In genomic region chrX:45745479-45745878, GRCh38 we compare ENCODE assay signal across 25 cellular contexts.
A peak's percentile ranks its signal among the peaks of the same experiment; 100 is the strongest.
DNase-seq lines count a peak whose midpoint lies in the region; ATAC-seq and TF ChIP-seq lines count a peak whose summit lies in the region.
"Had no signal": no experiment of that assay in that cellular context is flagged by ENCODE, and none has a peak within 500 bp of the region (broad histone marks: within the 10 kb centered on the region; RNA-seq: fewer than 3 reads in every experiment).

No MANE protein-coding gene starts in this region.

- no peak for TF ChIP-seq POLR2A in IMR-90 (IDR thresholded peaks at IDR 0.05; ENCODE audit: low read depth, low read length)

- H3K14ac ChIP-seq in IMR-90 (replicated peaks; ENCODE audit: low read depth, low read length): no peak overlapping the region

- H3K4ac ChIP-seq in IMR-90 (ENCODE audit: low read depth, low read length) (no peak overlapping the region), mesendoderm (ENCODE audit: low read depth, low read length) (no peak overlapping the region)

- H3K79me2 ChIP-seq in osteoblast (ENCODE audit: insufficient read depth, low read length) (peaks cover 22% of the 10 kb centered on the region), mesendoderm (ENCODE audit: control insufficient read depth, insufficient read depth, low read length) (no peaks in the 10 kb centered on the region)

- POLR2A ChIA-PET in IMR-90 (lab: Charles Lee; ENCODE audit: unreplicated experiment): no interaction called here

- H3K23ac ChIP-seq in IMR-90 (ENCODE audit: low read depth, low read length) (no peak overlapping the region), mesendoderm (ENCODE audit: low read length) (no peak overlapping the region)

- no peak overlapping the region for H4K91ac ChIP-seq in IMR-90 (ENCODE audit: insufficient read depth, low read depth, low read length)

- intact Hi-C loops in IMR-90 (cut with micrococcal nuclease): no loop called here

- H2BK5ac ChIP-seq in IMR-90 (ENCODE audit: low read depth, low read length, poor library complexity, severe bottlenecking) (peak overlapping the region; percentile 34), mesendoderm (ENCODE audit: low read length) (no peak overlapping the region)

- H3K18ac ChIP-seq in IMR-90 (ENCODE audit: low read depth, low read length) (no peak overlapping the region), mesendoderm (ENCODE audit: low read length) (no peak overlapping the region)

- H3K4me3 Mint-ChIP-seq in activated T-cell treated with anti-CD3 and anti-CD28 coated beads, Interleukin-2, amount 50 U/mL, for 72 hours: no peak overlapping the region
- H3K4me3 Mint-ChIP-seq in activated T-cell treated with anti-CD3 and anti-CD28 coated beads, Interleukin-2, amount 50 U/mL, for 4 hours: no peak overlapping the region
- H3K4me3 Mint-ChIP-seq: GM23338, neural crest cell had no signal

- DNase-seq in activated T-cell treated with anti-CD3 and anti-CD28 coated beads, Interleukin-2, amount 50 U/mL, for 72 hours: no peak
- DNase-seq in activated T-cell treated with anti-CD3 and anti-CD28 coated beads, Interleukin-2, amount 50 U/mL, for 4 hours: no peak
- no peak for DNase-seq in IMR-90
- DNase-seq in astrocyte of the hippocampus (ENCODE audit: low read depth, low spot score): peak; percentile 26
- DNase-seq in osteoblast (ENCODE audit: insufficient read length, low spot score, missing footprints): no peak
- no peak for DNase-seq in MV-4-11 (lab: John Stamatoyannopoulos, UW)
- no peak for DNase-seq in GM13977 (ENCODE audit: low spot score)
- DNase-seq in mesendoderm: no peak
- DNase-seq: ACHN; central memory CD4-positive, alpha-beta T cell; GDM1; KBM-7; left lung; NCI-H187 treated with DMSO at 0.1 percent for 48 hours; NCI-H2227 treated with DMSO at 0.1 percent for 48 hours; Peyer's patch; stimulated activated CD4-positive, alpha-beta T cell treated with anti-CD3 and anti-CD28 coated beads, Interleukin-1b, Interleukin-23, amount 100 ng/mL, for 48 hours; stimulated activated naive CD4-positive, alpha-beta T cell treated with Interleukin-2 at 50 U/mL for 16 hours; T-helper 2 cell; tibial artery had no signal

- H2AK5ac ChIP-seq in IMR-90 (ENCODE audit: low read depth, low read length) (no peak overlapping the region), mesendoderm (ENCODE audit: low read length) (no peak overlapping the region)

- H2BK20ac ChIP-seq in IMR-90 (ENCODE audit: low read depth, low read length): no peak overlapping the region

- no peaks in the 10 kb centered on the region for H3K9me1 ChIP-seq in IMR-90 (ENCODE audit: insufficient read depth, low read length)

- H2BK120ac ChIP-seq in IMR-90 (ENCODE audit: low read depth, low read length) (no peak overlapping the region), mesendoderm (ENCODE audit: low read depth, low read length) (no peak overlapping the region)

- H3K4me3 ChIP-seq in IMR-90 (ENCODE audit: insufficient read depth, low read depth, low read length): no peak overlapping the region
- no peak overlapping the region for H3K4me3 ChIP-seq in osteoblast (ENCODE audit: insufficient read depth, low read length)
- no peak overlapping the region for H3K4me3 ChIP-seq in mesendoderm (ENCODE audit: low read length)
- H3K4me3 ChIP-seq: GM23338, left lung, Peyer's patch, SJSA1, tibial artery had no signal

- no peak overlapping the region for H4K8ac ChIP-seq in IMR-90 (ENCODE audit: low read depth in 2 of 2, low read length in 2 of 2)
- no peak overlapping the region for H4K8ac ChIP-seq in mesendoderm (ENCODE audit: low read depth, low read length)

- H3K36me3 ChIP-seq in IMR-90 (ENCODE audit: control insufficient read depth, insufficient read depth, low read length) (peaks cover 17% of the 10 kb centered on the region), osteoblast (ENCODE audit: insufficient read depth, low read length) (peaks cover 33% of the 10 kb centered on the region), mesendoderm (ENCODE audit: control insufficient read depth, insufficient read depth, low read length) (peaks cover 2% of the 10 kb centered on the region)
- H3K36me3 ChIP-seq: tibial artery had no signal

- TF ChIP-seq CTCF in IMR-90 (conservative IDR thresholded peaks at IDR 0.05; ENCODE audit: low read depth, low read length) (no peak), osteoblast (IDR thresholded peaks at IDR 0.05; ENCODE audit: extremely low read depth, low read depth, low read length) (no peak), GM13977 (IDR thresholded peaks at IDR 0.05; ENCODE audit: extremely low read depth, insufficient read depth, missing control alignments) (no peak)

- no peak overlapping the region for H3K9ac ChIP-seq in IMR-90 (ENCODE audit: low read depth, low read length)
- H3K9ac ChIP-seq in mesendoderm (ENCODE audit: low read length): no peak overlapping the region

- peak overlapping the region; percentile 46 for H3K27ac Mint-ChIP-seq in activated T-cell treated with anti-CD3 and anti-CD28 coated beads, Interleukin-2, amount 50 U/mL, for 72 hours
- H3K27ac Mint-ChIP-seq: GM23338 had no signal

- no peak for TF ChIP-seq RAD21 in IMR-90 (IDR thresholded peaks at IDR 0.05; ENCODE audit: low read length)

- H3K4me2 ChIP-seq in IMR-90 (ENCODE audit: low read depth, low read length) (no peak overlapping the region), osteoblast (ENCODE audit: insufficient read depth, low read length) (no peak overlapping the region), mesendoderm (ENCODE audit: low read length) (no peak overlapping the region)
- H3K4me2 ChIP-seq: GM23338 had no signal

- H3K27me3 ChIP-seq in IMR-90 (ENCODE audit: control insufficient read depth, insufficient read depth, low read length) (no peaks in the 10 kb centered on the region), osteoblast (ENCODE audit: insufficient read depth, low read length) (no peaks in the 10 kb centered on the region), mesendoderm (ENCODE audit: insufficient read depth, low read length, poor library complexity) (no peaks in the 10 kb centered on the region)
- H3K27me3 ChIP-seq: left lung, Peyer's patch, SJSA1, tibial artery had no signal

- CTCF ChIA-PET in IMR-90 (lab: Yijun Ruan, JAX): interaction anchor here (0.8 kb wide), 1 partner anchor 248 kb away, joined by 3 read pairs; no protein-coding TSS in a partner anchor

- peaks cover 13% of the 10 kb centered on the region for H3K4me1 Mint-ChIP-seq in activated T-cell treated with anti-CD3 and anti-CD28 coated beads, Interleukin-2, amount 50 U/mL, for 72 hours (ENCODE audit: low read depth)
- peaks cover 32% of the 10 kb centered on the region for H3K4me1 Mint-ChIP-seq in activated T-cell treated with anti-CD3 and anti-CD28 coated beads, Interleukin-2, amount 50 U/mL, for 4 hours (ENCODE audit: low read depth)

- H3K9me3 Mint-ChIP-seq in activated T-cell treated with anti-CD3 and anti-CD28 coated beads, Interleukin-2, amount 50 U/mL, for 72 hours: no peaks in the 10 kb centered on the region
- H3K9me3 Mint-ChIP-seq in activated T-cell treated with anti-CD3 and anti-CD28 coated beads, Interleukin-2, amount 50 U/mL, for 4 hours: no peaks in the 10 kb centered on the region
- H3K9me3 Mint-ChIP-seq: GM23338 had no signal

- H2AFZ ChIP-seq in IMR-90 (replicated peaks; ENCODE audit: low read length, poor library complexity) (no peak overlapping the region), osteoblast (ENCODE audit: low read length) (no peak overlapping the region)
- H2AFZ ChIP-seq: GM23338 had no signal

- H3K27me3 Mint-ChIP-seq in activated T-cell treated with anti-CD3 and anti-CD28 coated beads, Interleukin-2, amount 50 U/mL, for 72 hours (ENCODE audit: low read depth): no peaks in the 10 kb centered on the region
- H3K27me3 Mint-ChIP-seq in activated T-cell treated with anti-CD3 and anti-CD28 coated beads, Interleukin-2, amount 50 U/mL, for 4 hours (ENCODE audit: low read depth): no peaks in the 10 kb centered on the region

- H3K79me1 ChIP-seq in IMR-90 (ENCODE audit: low read depth in 1 of 2, low read length in 2 of 2) (peaks cover 0 to 6% of the 10 kb centered on the region in 2 experiments; a peak in 1 of 4 replicates), mesendoderm (ENCODE audit: low read length) (no peaks in the 10 kb centered on the region)

- in situ Hi-C loops in IMR-90 (cut with MboI; ENCODE audit: low sequenced_read_pairs) (loop anchor here (10.0 kb wide), 1 partner anchor 231 kb away; no protein-coding TSS in a partner anchor), GM13977 (cut with MboI; ENCODE audit: low pct_unique_long_range_greater_than_20kb, low sequenced_read_pairs, unreplicated experiment) (no loop called here)

- dilution Hi-C loops in IMR-90 (cut with HindIII; ENCODE audit: low sequenced_read_pairs, unreplicated experiment): no loop called here

- H3K4me1 ChIP-seq in IMR-90 (ENCODE audit: control insufficient read depth, insufficient read depth, low read length): no peaks in the 10 kb centered on the region
- H3K4me1 ChIP-seq in osteoblast (ENCODE audit: insufficient read depth, low read length): peaks cover 41% of the 10 kb centered on the region
- H3K4me1 ChIP-seq in mesendoderm (ENCODE audit: control insufficient read depth, low read depth, low read length): no peaks in the 10 kb centered on the region
- H3K4me1 ChIP-seq: Peyer's patch had no signal

- H3K27ac ChIP-seq in IMR-90 (ENCODE audit: insufficient read depth, low read length) (no peak overlapping the region), osteoblast (ENCODE audit: low read depth, low read length) (peak overlapping the region; percentile 27), mesendoderm (ENCODE audit: low read depth, low read length) (no peak overlapping the region)
- H3K27ac ChIP-seq: C4-2B, left lung, Peyer's patch, SJSA1, tibial artery, VCaP had no signal

- no peak overlapping the region for H2AK9ac ChIP-seq in IMR-90 (replicated peaks; ENCODE audit: low read depth, low read length, poor library complexity)

- BruUV-seq in IMR-90 (replicated peaks; lab: Mats Ljungman, UMichigan): no TSS peak

- H3K36me3 Mint-ChIP-seq in activated T-cell treated with anti-CD3 and anti-CD28 coated beads, Interleukin-2, amount 50 U/mL, for 72 hours (ENCODE audit: insufficient read depth in 2 of 2): peaks cover 5 to 10% of the 10 kb centered on the region in 2 donors
- H3K36me3 Mint-ChIP-seq in activated T-cell treated with anti-CD3 and anti-CD28 coated beads, Interleukin-2, amount 50 U/mL, for 4 hours (ENCODE audit: insufficient read depth): peaks cover 35% of the 10 kb centered on the region

- H4K5ac ChIP-seq in IMR-90 (ENCODE audit: low read depth, low read length) (no peak overlapping the region), mesendoderm (ENCODE audit: low read length) (no peak overlapping the region)

- ATAC-seq in activated T-cell treated with anti-CD3 and anti-CD28 coated beads, Interleukin-2, amount 50 U/mL, for 72 hours (replicated peaks in 1 of 2): no peak
- no peak for ATAC-seq in activated T-cell treated with anti-CD3 and anti-CD28 coated beads, Interleukin-2, amount 50 U/mL, for 4 hours
- no peak for ATAC-seq in IMR-90 (ENCODE audit: low read depth)
- ATAC-seq: GM23338, left lung had no signal

- H2BK15ac ChIP-seq in IMR-90 (ENCODE audit: low read depth, low read length) (no peak overlapping the region), mesendoderm (replicated peaks; ENCODE audit: low read depth) (no peak overlapping the region)

- H3K56ac ChIP-seq in IMR-90 (ENCODE audit: extremely low read depth, insufficient read depth, low read length) (no peak overlapping the region), mesendoderm (ENCODE audit: low read length) (no peak overlapping the region)

- H4K20me1 ChIP-seq in IMR-90 (ENCODE audit: insufficient read depth, low read length) (peaks cover 23% of the 10 kb centered on the region; the same call in 1 of the 2 replicates), osteoblast (ENCODE audit: insufficient read depth, low read length) (no peaks in the 10 kb centered on the region)

- no peaks in the 10 kb centered on the region for H3K9me3 ChIP-seq in IMR-90 (ENCODE audit: control insufficient read depth, insufficient read depth, low read length)
- no peaks in the 10 kb centered on the region for H3K9me3 ChIP-seq in osteoblast (ENCODE audit: low read depth, low read length)
- H3K9me3 ChIP-seq: left lung, Peyer's patch, SJSA1, tibial artery had no signal
